Comparison of ENCODE assay signal across 12 cellular contexts in genomic region chr1:8165595-8166360, GRCh38.
DNase-seq lines count a peak whose midpoint lies in the region; ATAC-seq and TF ChIP-seq lines count a peak whose summit lies in the region.
"Had no signal": no experiment of that assay in that cellular context is flagged by ENCODE, and none has a peak within 500 bp of the region (broad histone marks: within the 10 kb centered on the region; RNA-seq: fewer than 3 reads in every experiment).

No MANE protein-coding gene starts in this region.

- in situ Hi-C loops in gastrocnemius medialis (cut with MboI; ENCODE audit: low sequenced_read_pairs in 4 of 4) = no loop called here

- no peak overlapping the region for H3K4me3 ChIP-seq in fibroblast of pulmonary artery (replicated peaks; ENCODE audit: low read depth, low read length)
- H3K4me3 ChIP-seq in gastrocnemius medialis = no peak overlapping the region

- no peak for TF ChIP-seq POLR2A in gastrocnemius medialis (IDR thresholded peaks at IDR 0.05)

- H3K4me3 Mint-ChIP-seq in activated CD8-positive, alpha-beta T cell treated with anti-CD3 and anti-CD28 coated beads for 36 hours = no peak overlapping the region
- no peak overlapping the region for H3K4me3 Mint-ChIP-seq in activated CD8-positive, alpha-beta T cell treated with anti-CD3 and anti-CD28 coated beads, Interleukin-2, amount 10 ng/mL, durations not matched to agents 7 days and 5 days
- no peak overlapping the region for H3K4me3 Mint-ChIP-seq in activated T-helper 2 cell treated with anti-CD3 and anti-CD28 coated beads, Interferon-gamma antibody, Interleukin-2, Interleukin-4, amounts not matched to agents 10 μg/mL and 5 μg/mL and 100 μg/mL, durations not matched to agents 14 hours and 24 hours and 36 hours (ENCODE audit: low read depth)
- H3K4me3 Mint-ChIP-seq: B cell; stimulated activated naive CD8-positive, alpha-beta T cell treated with anti-CD3 and anti-CD28 coated beads, Interleukin-15, amount 100 ng/mL, for 72 hours had no signal

- no peaks in the 10 kb centered on the region for H3K36me3 ChIP-seq in gastrocnemius medialis

- POLR2A ChIA-PET in activated CD8-positive, alpha-beta T cell treated with anti-CD3 and anti-CD28 coated beads for 36 hours (lab: Charles Lee) = interaction anchor here (2.1 kb wide), 1 partner anchor 12 kb away, joined by 7 read pairs; no protein-coding TSS in a partner anchor
- POLR2A ChIA-PET in activated CD8-positive, alpha-beta T cell treated with anti-CD3 and anti-CD28 coated beads, Interleukin-2, amount 10 ng/mL, durations not matched to agents 7 days and 5 days (lab: Charles Lee) = interaction anchor here (1.1 to 1.7 kb wide), 2 partner anchors 13 to 449 kb away, joined by 3 to 7 read pairs; no protein-coding TSS in a partner anchor

- no peaks in the 10 kb centered on the region for H3K9me3 ChIP-seq in gastrocnemius medialis

- H3K27me3 Mint-ChIP-seq in activated CD8-positive, alpha-beta T cell treated with anti-CD3 and anti-CD28 coated beads for 36 hours = no peaks in the 10 kb centered on the region
- H3K27me3 Mint-ChIP-seq in activated CD8-positive, alpha-beta T cell treated with anti-CD3 and anti-CD28 coated beads, Interleukin-2, amount 10 ng/mL, durations not matched to agents 7 days and 5 days (ENCODE audit: low read depth) = peaks cover 9% of the 10 kb centered on the region
- H3K27me3 Mint-ChIP-seq in activated T-helper 2 cell treated with anti-CD3 and anti-CD28 coated beads, Interferon-gamma antibody, Interleukin-2, Interleukin-4, amounts not matched to agents 10 μg/mL and 5 μg/mL and 100 μg/mL, durations not matched to agents 14 hours and 24 hours and 36 hours (ENCODE audit: low read depth) = no peaks in the 10 kb centered on the region

- DNase-seq in activated CD8-positive, alpha-beta T cell treated with anti-CD3 and anti-CD28 coated beads for 36 hours = peak; percentile 37
- no peak for DNase-seq in activated CD8-positive, alpha-beta T cell treated with anti-CD3 and anti-CD28 coated beads, Interleukin-2, amount 10 ng/mL, durations not matched to agents 7 days and 5 days
- DNase-seq in OCI-M1 (lab: John Stamatoyannopoulos, UW) (peak; percentile 52), fibroblast of pulmonary artery (ENCODE audit: low read depth) (no peak), gastrocnemius medialis (peak in 1 of 2 donors; percentile 35)
- no peak for DNase-seq in activated CD8-positive, alpha-beta memory T cell treated with anti-CD3 and anti-CD28 coated beads, Interleukin-2, amount 50 U/mL, for 48 hours
- no peak for DNase-seq in activated T-helper 2 cell treated with anti-CD3 and anti-CD28 coated beads, Interferon-gamma antibody, Interleukin-2, Interleukin-4, amounts not matched to agents 10 μg/mL and 5 μg/mL and 100 μg/mL, durations not matched to agents 14 hours and 24 hours and 36 hours (ENCODE audit: low spot score)
- DNase-seq: amniotic stem cell; NCI-H1417 treated with DMSO at 0.1 percent for 48 hours; stimulated activated naive CD8-positive, alpha-beta T cell treated with anti-CD3 and anti-CD28 coated beads, Interleukin-15, amount 100 ng/mL, for 72 hours had no signal

- CTCF ChIA-PET in activated CD8-positive, alpha-beta T cell treated with anti-CD3 and anti-CD28 coated beads for 36 hours (lab: Charles Lee) = interaction anchor here (0.6 to 1.4 kb wide), 3 partner anchors 151 to 597 kb away, joined by 3 read pairs; no protein-coding TSS in a partner anchor
- CTCF ChIA-PET in activated CD8-positive, alpha-beta T cell treated with anti-CD3 and anti-CD28 coated beads, Interleukin-2, amount 10 ng/mL, durations not matched to agents 7 days and 5 days (lab: Charles Lee) = interaction anchor here (2.0 to 3.9 kb wide), 2 partner anchors 13 to 151 kb away, joined by 7 to 13 read pairs; no protein-coding TSS in a partner anchor

- no peak for ATAC-seq in activated CD8-positive, alpha-beta T cell treated with anti-CD3 and anti-CD28 coated beads for 36 hours
- ATAC-seq in activated CD8-positive, alpha-beta T cell treated with anti-CD3 and anti-CD28 coated beads, Interleukin-2, amount 10 ng/mL, durations not matched to agents 7 days and 5 days = no peak
- ATAC-seq in gastrocnemius medialis (peak; percentile 7 to 28), GM18909 (IDR thresholded peaks at IDR 0.05; ENCODE audit: poor library complexity, unreplicated experiment) (no peak)
- ATAC-seq: stimulated activated naive CD8-positive, alpha-beta T cell treated with anti-CD3 and anti-CD28 coated beads, Interleukin-15, amount 100 ng/mL, for 72 hours had no signal

- intact Hi-C loops in activated CD8-positive, alpha-beta T cell treated with anti-CD3 and anti-CD28 coated beads for 36 hours (cut with micrococcal nuclease) = no loop called here
- intact Hi-C loops in gastrocnemius medialis (cut with DNase I; ENCODE audit: low total_unique reads) = loop anchor here (5.0 kb wide), 2 partner anchors 88 to 133 kb away; no protein-coding TSS in a partner anchor
- intact Hi-C loops in activated T-helper 2 cell treated with anti-CD3 and anti-CD28 coated beads, Interferon-gamma antibody, Interleukin-2, Interleukin-4, amounts not matched to agents 10 μg/mL and 5 μg/mL and 100 μg/mL, durations not matched to agents 14 hours and 24 hours and 36 hours (cut with micrococcal nuclease) = no loop called here

- H3K9me3 Mint-ChIP-seq in activated CD8-positive, alpha-beta T cell treated with anti-CD3 and anti-CD28 coated beads for 36 hours = no peaks in the 10 kb centered on the region
- no peaks in the 10 kb centered on the region for H3K9me3 Mint-ChIP-seq in activated CD8-positive, alpha-beta T cell treated with anti-CD3 and anti-CD28 coated beads, Interleukin-2, amount 10 ng/mL, durations not matched to agents 7 days and 5 days (ENCODE audit: insufficient read depth)
- no peaks in the 10 kb centered on the region for H3K9me3 Mint-ChIP-seq in activated T-helper 2 cell treated with anti-CD3 and anti-CD28 coated beads, Interferon-gamma antibody, Interleukin-2, Interleukin-4, amounts not matched to agents 10 μg/mL and 5 μg/mL and 100 μg/mL, durations not matched to agents 14 hours and 24 hours and 36 hours
- H3K9me3 Mint-ChIP-seq: stimulated activated naive CD8-positive, alpha-beta T cell treated with anti-CD3 and anti-CD28 coated beads, Interleukin-15, amount 100 ng/mL, for 72 hours had no signal

- peak overlapping the region; percentile 15 for H3K27ac Mint-ChIP-seq in activated CD8-positive, alpha-beta T cell treated with anti-CD3 and anti-CD28 coated beads for 36 hours
- no peak overlapping the region for H3K27ac Mint-ChIP-seq in activated CD8-positive, alpha-beta T cell treated with anti-CD3 and anti-CD28 coated beads, Interleukin-2, amount 10 ng/mL, durations not matched to agents 7 days and 5 days
- H3K27ac Mint-ChIP-seq in activated T-helper 2 cell treated with anti-CD3 and anti-CD28 coated beads, Interferon-gamma antibody, Interleukin-2, Interleukin-4, amounts not matched to agents 10 μg/mL and 5 μg/mL and 100 μg/mL, durations not matched to agents 14 hours and 24 hours and 36 hours = no peak overlapping the region
- H3K27ac Mint-ChIP-seq: B cell had no signal

- TF ChIP-seq CTCF in activated CD8-positive, alpha-beta T cell treated with anti-CD3 and anti-CD28 coated beads for 36 hours (IDR thresholded peaks at IDR 0.05) = no peak
- TF ChIP-seq CTCF in fibroblast of pulmonary artery (IDR thresholded peaks at IDR 0.05; ENCODE audit: low read length, missing control alignments) = peak; percentile 6
- peak in 4 of 5 experiments; percentile 12 to 42 (median 24) for TF ChIP-seq CTCF in gastrocnemius medialis (IDR thresholded peaks at IDR 0.05 in 4 of 5, conservative IDR thresholded peaks at IDR 0.05 in 1 of 5)

- H3K36me3 Mint-ChIP-seq in activated CD8-positive, alpha-beta T cell treated with anti-CD3 and anti-CD28 coated beads for 36 hours (ENCODE audit: low read depth) = no peaks in the 10 kb centered on the region
- H3K36me3 Mint-ChIP-seq in activated CD8-positive, alpha-beta T cell treated with anti-CD3 and anti-CD28 coated beads, Interleukin-2, amount 10 ng/mL, durations not matched to agents 7 days and 5 days (ENCODE audit: low read depth) = peaks cover 2% of the 10 kb centered on the region
- peaks cover 2% of the 10 kb centered on the region for H3K36me3 Mint-ChIP-seq in activated T-helper 2 cell treated with anti-CD3 and anti-CD28 coated beads, Interferon-gamma antibody, Interleukin-2, Interleukin-4, amounts not matched to agents 10 μg/mL and 5 μg/mL and 100 μg/mL, durations not matched to agents 14 hours and 24 hours and 36 hours (ENCODE audit: low read depth)

- H3K4me1 Mint-ChIP-seq in activated CD8-positive, alpha-beta T cell treated with anti-CD3 and anti-CD28 coated beads for 36 hours (ENCODE audit: low read depth) = peaks cover 31% of the 10 kb centered on the region
- H3K4me1 Mint-ChIP-seq in activated CD8-positive, alpha-beta T cell treated with anti-CD3 and anti-CD28 coated beads, Interleukin-2, amount 10 ng/mL, durations not matched to agents 7 days and 5 days (ENCODE audit: low read depth) = peaks cover 34% of the 10 kb centered on the region
- H3K4me1 Mint-ChIP-seq in activated T-helper 2 cell treated with anti-CD3 and anti-CD28 coated beads, Interferon-gamma antibody, Interleukin-2, Interleukin-4, amounts not matched to agents 10 μg/mL and 5 μg/mL and 100 μg/mL, durations not matched to agents 14 hours and 24 hours and 36 hours (ENCODE audit: low read depth) = peaks cover 29% of the 10 kb centered on the region

- peaks cover 28 to 37% of the 10 kb centered on the region in 2 donors for H3K4me1 ChIP-seq in gastrocnemius medialis

- no peaks in the 10 kb centered on the region for H3K27me3 ChIP-seq in gastrocnemius medialis

- H3K27ac ChIP-seq in gastrocnemius medialis = peak overlapping the region; percentile 9 to 71 (median 55)

Comparison
In these comparisons a context has a peak if more than half of its experiments do, and no peak if none do; other contexts are left out.
1. DNase-seq: peak in activated CD8-positive, alpha-beta T cell treated with anti-CD3 and anti-CD28 coated beads for 36 hours (single experiment) and OCI-M1 (single experiment); none in activated CD8-positive, alpha-beta T cell treated with anti-CD3 and anti-CD28 coated beads, Interleukin-2, amount 10 ng/mL, durations not matched to agents 7 days and 5 days (single experiment), fibroblast of pulmonary artery (single experiment), activated CD8-positive, alpha-beta memory T cell treated with anti-CD3 and anti-CD28 coated beads, Interleukin-2, amount 50 U/mL, for 48 hours (single experiment) and activated T-helper 2 cell treated with anti-CD3 and anti-CD28 coated beads, Interferon-gamma antibody, Interleukin-2, Interleukin-4, amounts not matched to agents 10 μg/mL and 5 μg/mL and 100 μg/mL, durations not matched to agents 14 hours and 24 hours and 36 hours (single experiment).
2. ATAC-seq: peak in gastrocnemius medialis (2 of 2); none in activated CD8-positive, alpha-beta T cell treated with anti-CD3 and anti-CD28 coated beads for 36 hours (single experiment), activated CD8-positive, alpha-beta T cell treated with anti-CD3 and anti-CD28 coated beads, Interleukin-2, amount 10 ng/mL, durations not matched to agents 7 days and 5 days (single experiment) and GM18909 (single experiment).